8 cellular contexts compared by ENCODE assay signal in genomic region chr3:61381745-61382392, GRCh38.
DNase-seq lines count a peak whose midpoint lies in the region; ATAC-seq and TF ChIP-seq lines count a peak whose summit lies in the region.

No MANE protein-coding gene starts in this region.

- TF ChIP-seq CTCF in KMS-11 (conservative IDR thresholded peaks at IDR 0.05; ENCODE audit: low read depth, low read length) (peak; percentile 66), activated B cell treated with CpG ODN at 0.5 μM for 24 hours (IDR thresholded peaks at IDR 0.05) (no peak)

- no peaks in the 10 kb centered on the region for H4K20me1 ChIP-seq in KMS-11 (ENCODE audit: insufficient read depth)

- no peak overlapping the region for H3K9ac ChIP-seq in KMS-11

- H2AFZ ChIP-seq in KMS-11 (ENCODE audit: low read depth), result no peak overlapping the region

- no peaks in the 10 kb centered on the region for H3K36me3 Mint-ChIP-seq in activated B cell treated with CpG ODN at 0.5 μM for 24 hours (ENCODE audit: low read depth)

- CTCF ChIA-PET in activated B cell treated with CpG ODN at 0.5 μM for 24 hours (lab: Charles Lee), result interaction anchor here (0.8 to 1.8 kb wide), 12 partner anchors 8 to 1806 kb away, joined by 3 to 13 read pairs (median 3); no protein-coding TSS in a partner anchor

- H3K4me1 ChIP-seq in KMS-11 (ENCODE audit: low read depth, poor library complexity, severe bottlenecking), result no peaks in the 10 kb centered on the region
- H3K4me1 ChIP-seq in right cardiac atrium (ENCODE audit: control insufficient read depth, insufficient read depth, low read length), result no peaks in the 10 kb centered on the region

- H3K4me3 ChIP-seq in KMS-11 (IDR thresholded peaks at IDR 0.05; ENCODE audit: insufficient read depth, low read depth, low read length) (no peak overlapping the region), right cardiac atrium (ENCODE audit: low read length) (no peak overlapping the region)

- H3K4me1 Mint-ChIP-seq in activated B cell treated with CpG ODN at 0.5 μM for 24 hours, result no peaks in the 10 kb centered on the region

- WGBS in right cardiac atrium, result 83% methylated on average over 7 of the region's 7 CpGs

- H3K4me2 ChIP-seq in KMS-11, result no peak overlapping the region

- H3K27me3 ChIP-seq in KMS-11 (ENCODE audit: insufficient read depth, low read depth), result no peaks in the 10 kb centered on the region
- H3K27me3 ChIP-seq in right cardiac atrium (ENCODE audit: control insufficient read depth, insufficient read depth), result no peaks in the 10 kb centered on the region

- H3K9me3 Mint-ChIP-seq in activated B cell treated with CpG ODN at 0.5 μM for 24 hours, result no peaks in the 10 kb centered on the region

- H3K27me3 Mint-ChIP-seq in activated B cell treated with CpG ODN at 0.5 μM for 24 hours, result peaks cover 8% of the 10 kb centered on the region

- H3K4me3 Mint-ChIP-seq in activated B cell treated with CpG ODN at 0.5 μM for 24 hours, result no peak overlapping the region

- ATAC-seq in GM21737 (IDR thresholded peaks at IDR 0.05; ENCODE audit: unreplicated experiment) (peak; percentile 72), activated B cell treated with CpG ODN at 0.5 μM for 24 hours (ENCODE audit: low read depth) (peak; percentile 49), right cardiac atrium (peak; percentile 54 to 77)
- ATAC-seq in stimulated activated naive CD8-positive, alpha-beta T cell treated with anti-CD3 and anti-CD28 coated beads, Interleukin-15, Interleukin-2, amounts not matched to agents 100 U/mL and 50 U/mL, for 24 hours, result peak; percentile 63

- H3K27ac ChIP-seq in KMS-11 (no peak overlapping the region), right cardiac atrium (ENCODE audit: low read length) (no peak overlapping the region)

- H3K9me3 ChIP-seq in right cardiac atrium (ENCODE audit: control insufficient read depth, low read length), result no peaks in the 10 kb centered on the region

- intact Hi-C loops in activated B cell treated with CpG ODN at 0.5 μM for 24 hours (cut with micrococcal nuclease), result loop anchor here (1.0 to 5.0 kb wide), 3 partner anchors 805 to 1807 kb away; no protein-coding TSS in a partner anchor
- intact Hi-C loops in right cardiac atrium (cut with DNase I), result no loop called here

- H3K36me3 ChIP-seq in KMS-11 (ENCODE audit: insufficient read depth), result no peaks in the 10 kb centered on the region

- POLR2A ChIA-PET in activated B cell treated with CpG ODN at 0.5 μM for 24 hours (lab: Charles Lee), result no interaction called here

- DNase-seq in activated CD4-positive, alpha-beta T cell treated with anti-CD3 and anti-CD28 coated beads for 48 hours, result peak; percentile 4
- DNase-seq in activated CD4-positive, alpha-beta T cell treated with anti-CD3 and anti-CD28 coated beads for 4 hours, result no peak
- DNase-seq in activated B cell treated with CpG ODN at 0.5 μM for 24 hours, result no peak
- no peak for DNase-seq in right cardiac atrium
- DNase-seq in stimulated activated naive CD8-positive, alpha-beta T cell treated with anti-CD3 and anti-CD28 coated beads, Interleukin-15, Interleukin-2, amounts not matched to agents 100 U/mL and 50 U/mL, for 24 hours, result no peak
- no peak for DNase-seq in nucleus accumbens (lab: John Stamatoyannopoulos, UW)

- no peak overlapping the region for H3K27ac Mint-ChIP-seq in activated B cell treated with CpG ODN at 0.5 μM for 24 hours

- H3K79me2 ChIP-seq in KMS-11 (ENCODE audit: insufficient read depth, low read depth), result no peaks in the 10 kb centered on the region
